Comparison of ENCODE assay signal across 12 cellular contexts in genomic region chr22:27876684-27877083, GRCh38. TPM values are rescaled to one million over a fixed set of nuclear protein-coding genes. Genes with fewer than 3 reads are reported as not detected.
DNase-seq lines count a peak whose midpoint lies in the region; ATAC-seq and TF ChIP-seq lines count a peak whose summit lies in the region.
"Had no signal": no experiment of that assay in that cellular context is flagged by ENCODE, and none has a peak within 500 bp of the region (broad histone marks: within the 10 kb centered on the region; RNA-seq: fewer than 3 reads in every experiment).

No MANE protein-coding gene starts in this region.

- H3K27ac ChIP-seq in CD4-positive, alpha-beta T cell (ENCODE audit: low read depth, low read length) = no peak overlapping the region

- H3K27ac Mint-ChIP-seq in central memory CD8-positive, alpha-beta T cell (ENCODE audit: low read depth) = peak overlapping the region; percentile 60
- peak overlapping the region; percentile 84 for H3K27ac Mint-ChIP-seq in osteocyte (ENCODE audit: unreplicated experiment)
- H3K27ac Mint-ChIP-seq in natural killer cell treated with Interleukin-12 subunit alpha and Interleukin-12 subunit beta and Interleukin-15 and Interleukin-18, amount 100 ng/mL, for 72 hours = no peak overlapping the region
- no peak overlapping the region for H3K27ac Mint-ChIP-seq in CD4-positive, alpha-beta T cell
- H3K27ac Mint-ChIP-seq: activated naive CD8-positive, alpha-beta T cell treated with anti-CD3 and anti-CD28 coated beads, Interleukin-2, amount 10 ng/mL, durations not matched to agents 7 days and 5 days had no signal

- no peak for ATAC-seq in central memory CD8-positive, alpha-beta T cell (replicated peaks; ENCODE audit: extremely low read depth, poor library complexity, severe bottlenecking)
- ATAC-seq in HG02938 (IDR thresholded peaks at IDR 0.05; ENCODE audit: unreplicated experiment) (no peak), GM21447 (IDR thresholded peaks at IDR 0.05; ENCODE audit: unreplicated experiment) (no peak)
- ATAC-seq in natural killer cell treated with Interleukin-12 subunit alpha and Interleukin-12 subunit beta and Interleukin-15 and Interleukin-18, amount 100 ng/mL, for 72 hours = no peak
- no peak for ATAC-seq in CD4-positive, alpha-beta T cell (ENCODE audit: poor library complexity)

- intact Hi-C loops in CD4-positive, alpha-beta T cell (cut with DNase I, micrococcal nuclease) = no loop called here

- peaks cover 17% of the 10 kb centered on the region for H3K36me3 Mint-ChIP-seq in central memory CD8-positive, alpha-beta T cell (ENCODE audit: insufficient read depth)
- H3K36me3 Mint-ChIP-seq in osteocyte (ENCODE audit: unreplicated experiment) = peaks cover 12% of the 10 kb centered on the region
- peaks cover 2% of the 10 kb centered on the region for H3K36me3 Mint-ChIP-seq in natural killer cell treated with Interleukin-12 subunit alpha and Interleukin-12 subunit beta and Interleukin-15 and Interleukin-18, amount 100 ng/mL, for 72 hours
- H3K36me3 Mint-ChIP-seq in CD4-positive, alpha-beta T cell (ENCODE audit: low read depth) = peaks cover 44% of the 10 kb centered on the region

- H3K4me3 Mint-ChIP-seq in central memory CD8-positive, alpha-beta T cell = no peak overlapping the region
- H3K4me3 Mint-ChIP-seq in osteocyte (ENCODE audit: unreplicated experiment) = peak overlapping the region; percentile 33
- no peak overlapping the region for H3K4me3 Mint-ChIP-seq in natural killer cell treated with Interleukin-12 subunit alpha and Interleukin-12 subunit beta and Interleukin-15 and Interleukin-18, amount 100 ng/mL, for 72 hours
- H3K4me3 Mint-ChIP-seq in CD4-positive, alpha-beta T cell = no peak overlapping the region
- H3K4me3 Mint-ChIP-seq: neural crest cell had no signal

- H3K27me3 Mint-ChIP-seq in central memory CD8-positive, alpha-beta T cell = no peaks in the 10 kb centered on the region
- no peaks in the 10 kb centered on the region for H3K27me3 Mint-ChIP-seq in osteocyte (ENCODE audit: unreplicated experiment)
- H3K27me3 Mint-ChIP-seq in natural killer cell treated with Interleukin-12 subunit alpha and Interleukin-12 subunit beta and Interleukin-15 and Interleukin-18, amount 100 ng/mL, for 72 hours = no peaks in the 10 kb centered on the region
- no peaks in the 10 kb centered on the region for H3K27me3 Mint-ChIP-seq in CD4-positive, alpha-beta T cell
- H3K27me3 Mint-ChIP-seq: activated naive CD8-positive, alpha-beta T cell treated with anti-CD3 and anti-CD28 coated beads, Interleukin-2, amount 10 ng/mL, durations not matched to agents 7 days and 5 days; stimulated activated naive CD8-positive, alpha-beta T cell treated with anti-CD3 and anti-CD28 coated beads, Interleukin-15, amount 100 ng/mL, for 72 hours had no signal

- H3K9me3 Mint-ChIP-seq in central memory CD8-positive, alpha-beta T cell = no peaks in the 10 kb centered on the region
- H3K9me3 Mint-ChIP-seq in osteocyte (ENCODE audit: unreplicated experiment) = no peaks in the 10 kb centered on the region
- H3K9me3 Mint-ChIP-seq in natural killer cell treated with Interleukin-12 subunit alpha and Interleukin-12 subunit beta and Interleukin-15 and Interleukin-18, amount 100 ng/mL, for 72 hours = no peaks in the 10 kb centered on the region
- no peaks in the 10 kb centered on the region for H3K9me3 Mint-ChIP-seq in CD4-positive, alpha-beta T cell
- H3K9me3 Mint-ChIP-seq: activated naive CD8-positive, alpha-beta T cell treated with anti-CD3 and anti-CD28 coated beads, Interleukin-2, amount 10 ng/mL, durations not matched to agents 7 days and 5 days; neural crest cell; stimulated activated naive CD8-positive, alpha-beta T cell treated with anti-CD3 and anti-CD28 coated beads, Interleukin-15, amount 100 ng/mL, for 72 hours had no signal

- no peaks in the 10 kb centered on the region for H3K27me3 ChIP-seq in CD4-positive, alpha-beta T cell (ENCODE audit: control insufficient read depth, insufficient read depth, low read length)

- CTCF ChIA-PET in CD4-positive, alpha-beta T cell (lab: Charles Lee) = interaction anchor here (0.6 to 4.1 kb wide), 3 partner anchors 10 to 132 kb away, joined by 3 to 15 read pairs (median 3); no protein-coding TSS in a partner anchor

- peak; percentile 10 for DNase-seq in DMS79 (lab: John Stamatoyannopoulos, UW)
- DNase-seq in NCI-H2081 treated with DMSO at 0.1 percent for 48 hours (lab: John Stamatoyannopoulos, UW) = peak; percentile 35
- DNase-seq in central memory CD8-positive, alpha-beta T cell (ENCODE audit: low spot score in 2 of 2) = no peak
- DNase-seq in osteocyte (ENCODE audit: extremely low spot score, unreplicated experiment) = no peak
- DNase-seq in natural killer cell treated with Interleukin-12 subunit alpha and Interleukin-12 subunit beta and Interleukin-15 and Interleukin-18, amount 100 ng/mL, for 72 hours (ENCODE audit: low spot score) = no peak
- no peak for DNase-seq in CD4-positive, alpha-beta T cell
- DNase-seq: stimulated activated CD4-positive, alpha-beta T cell treated with anti-CD3 and anti-CD28 coated beads, Interleukin-2, amount 100 ng/mL, for 48 hours; stimulated activated naive CD8-positive, alpha-beta T cell treated with anti-CD3 and anti-CD28 coated beads, Interleukin-15, amount 100 ng/mL, for 72 hours had no signal

- H3K4me1 Mint-ChIP-seq in central memory CD8-positive, alpha-beta T cell = peaks cover 32% of the 10 kb centered on the region
- H3K4me1 Mint-ChIP-seq in osteocyte (ENCODE audit: unreplicated experiment) = peaks cover 79% of the 10 kb centered on the region
- H3K4me1 Mint-ChIP-seq in natural killer cell treated with Interleukin-12 subunit alpha and Interleukin-12 subunit beta and Interleukin-15 and Interleukin-18, amount 100 ng/mL, for 72 hours (ENCODE audit: low read depth in 2 of 2) = peaks cover 23 to 37% of the 10 kb centered on the region in 2 donors
- H3K4me1 Mint-ChIP-seq in CD4-positive, alpha-beta T cell (ENCODE audit: low read depth) = peaks cover 45% of the 10 kb centered on the region

- POLR2A ChIA-PET in CD4-positive, alpha-beta T cell (lab: Charles Lee) = no interaction called here

- no peaks in the 10 kb centered on the region for H3K9me3 ChIP-seq in CD4-positive, alpha-beta T cell (ENCODE audit: control insufficient read depth, low read length)

- TF ChIP-seq CTCF in osteocyte (IDR thresholded peaks at IDR 0.05) = no peak
- no peak for TF ChIP-seq CTCF in CD4-positive, alpha-beta T cell (IDR thresholded peaks at IDR 0.05)

RNA-seq across cellular contexts. Expression of gene PITPNB, which starts 42.4 kb away (rescaled TPM):
- 86.6 and 86.7 TPM in 2 replicates for total RNA-seq in osteocyte
- total RNA-seq in natural killer cell treated with Interleukin-12 subunit alpha and Interleukin-12 subunit beta and Interleukin-15 and Interleukin-18, amount 100 ng/mL, for 72 hours = 100 to 1,000 TPM; 105 to 123 TPM
- 10 to 100 TPM; 37.6 to 38.7 TPM for total RNA-seq in CD4-positive, alpha-beta T cell

Comparison
In these comparisons a context has a peak if more than half of its experiments do, and no peak if none do; other contexts are left out.
1. DNase-seq: peak in DMS79 (single experiment) and NCI-H2081 treated with DMSO at 0.1 percent for 48 hours (single experiment); none in central memory CD8-positive, alpha-beta T cell (0 of 2), osteocyte (single experiment), natural killer cell treated with Interleukin-12 subunit alpha and Interleukin-12 subunit beta and Interleukin-15 and Interleukin-18, amount 100 ng/mL, for 72 hours (single experiment) and CD4-positive, alpha-beta T cell (0 of 10).
2. H3K27ac Mint-ChIP-seq: peak in central memory CD8-positive, alpha-beta T cell (single experiment) and osteocyte (single experiment); none in natural killer cell treated with Interleukin-12 subunit alpha and Interleukin-12 subunit beta and Interleukin-15 and Interleukin-18, amount 100 ng/mL, for 72 hours (0 of 2) and CD4-positive, alpha-beta T cell (single experiment).